9 cellular contexts compared by ENCODE assay signal in the genomic region with DNA sequence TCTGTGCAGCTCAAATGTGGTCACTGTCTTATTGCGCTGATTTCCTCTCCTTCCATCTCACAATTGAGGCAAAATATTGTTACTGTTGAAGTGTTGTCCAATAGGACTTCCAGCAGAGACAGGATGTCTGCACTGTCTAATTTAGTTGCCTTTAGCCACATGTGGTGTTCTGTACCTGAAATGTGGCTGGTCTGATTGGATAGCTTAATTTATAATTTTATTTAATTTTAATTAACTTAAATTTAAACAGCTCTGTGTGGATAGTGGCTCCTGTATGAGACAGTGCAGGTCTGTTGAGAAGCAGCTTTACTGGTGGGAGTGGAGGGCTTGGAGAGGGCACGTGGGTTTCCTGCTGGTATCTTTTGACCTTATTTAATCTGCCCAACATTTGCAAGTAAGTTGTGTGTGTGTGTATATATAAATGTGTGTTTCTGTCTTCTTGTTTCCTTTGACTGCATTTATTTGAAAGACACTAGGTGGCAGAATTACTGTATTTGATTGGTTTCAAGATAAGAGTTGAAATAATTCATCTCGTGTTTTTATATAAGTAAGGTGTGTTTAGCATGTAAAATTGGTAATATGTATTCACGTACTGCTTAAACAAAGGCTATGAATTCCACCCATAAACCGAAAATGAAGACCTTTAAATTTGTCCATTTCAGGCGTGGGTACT. TPM values are rescaled to one million over a fixed set of nuclear protein-coding genes. Genes with fewer than 3 reads are reported as not detected.
DNase-seq lines count a peak whose midpoint lies in the region; ATAC-seq, FAIRE-seq and TF ChIP-seq lines count a peak whose summit lies in the region.
"Had no signal": no experiment of that assay in that cellular context is flagged by ENCODE, and none has a peak within 500 bp of the region (broad histone marks: within the 10 kb centered on the region; RNA-seq: fewer than 3 reads in every experiment).

No MANE protein-coding gene starts in this region.

- no peak overlapping the region for H3K4me3 ChIP-seq in AG04450 (ENCODE audit: low read depth, low read length)

- no peak for DNase-seq in AG04450 (ENCODE audit: low read depth, low spot score)
- DNase-seq in GM19239 (ENCODE audit: insufficient read length, low spot score), result no peak
- DNase-seq in foreskin keratinocyte, result no peak
- no peak for DNase-seq in occipital lobe (lab: John Stamatoyannopoulos, UW)
- DNase-seq in NCI-H2107 (lab: John Stamatoyannopoulos, UW), result no peak

- H3K9me3 ChIP-seq in AG04450 (ENCODE audit: control insufficient read depth, insufficient read depth, low read length), result no peaks in the 10 kb centered on the region

- H3K27ac Mint-ChIP-seq in T-helper 1 cell treated with Interleukin-12 subunit alpha and Interleukin-12 subunit beta and Interleukin-4 antibody, amounts not matched to agents 30 μg/mL and 1 μg/mL, for 36 hours, result peak overlapping the region; percentile 68
- H3K27ac Mint-ChIP-seq: dendritic cell treated with granulocyte-macrophage colony-stimulating factor and Interleukin-4, amounts not matched to agents 40 ng/mL and 50 ng/mL, for 4 days had no signal

- ATAC-seq in foreskin keratinocyte (no peak), GM18502 (IDR thresholded peaks at IDR 0.05; ENCODE audit: poor library complexity, unreplicated experiment) (no peak), HG03280 (IDR thresholded peaks at IDR 0.05; ENCODE audit: unreplicated experiment) (no peak)

- CTCF ChIA-PET in AG04450 (lab: Charles Lee), result interaction anchor here (1.0 to 1.7 kb wide), 5 partner anchors 10 to 286 kb away, joined by 3 to 7 read pairs (median 3); no protein-coding TSS in a partner anchor

- peaks cover 34% of the 10 kb centered on the region for H3K36me3 Mint-ChIP-seq in T-helper 1 cell treated with Interleukin-12 subunit alpha and Interleukin-12 subunit beta and Interleukin-4 antibody, amounts not matched to agents 30 μg/mL and 1 μg/mL, for 36 hours (ENCODE audit: low read depth)

- H3K27me3 ChIP-seq in AG04450 (ENCODE audit: control insufficient read depth, insufficient read depth, low read length) (no peaks in the 10 kb centered on the region), foreskin keratinocyte (no peaks in the 10 kb centered on the region)

- H3K27ac ChIP-seq in AG04450 (ENCODE audit: low read depth, low read length), result no peak overlapping the region
- no peak overlapping the region for H3K27ac ChIP-seq in foreskin keratinocyte

- FAIRE-seq in GM19239 (lab: Jason Lieb, UNC), result peak; percentile 49

- POLR2A ChIA-PET in AG04450 (lab: Yijun Ruan, JAX), result no interaction called here

- TF ChIP-seq CTCF in AG04450 (IDR thresholded peaks at IDR 0.05; ENCODE audit: low read depth, low read length), result peak; percentile 44
- peak; percentile 54 for TF ChIP-seq CTCF in foreskin keratinocyte (conservative IDR thresholded peaks at IDR 0.05)

- peaks cover 43% of the 10 kb centered on the region for H3K4me1 Mint-ChIP-seq in T-helper 1 cell treated with Interleukin-12 subunit alpha and Interleukin-12 subunit beta and Interleukin-4 antibody, amounts not matched to agents 30 μg/mL and 1 μg/mL, for 36 hours (ENCODE audit: low read depth)

- no peak overlapping the region for H3K4me3 Mint-ChIP-seq in T-helper 1 cell treated with Interleukin-12 subunit alpha and Interleukin-12 subunit beta and Interleukin-4 antibody, amounts not matched to agents 30 μg/mL and 1 μg/mL, for 36 hours
- H3K4me3 Mint-ChIP-seq: dendritic cell treated with granulocyte-macrophage colony-stimulating factor and Interleukin-4, amounts not matched to agents 40 ng/mL and 50 ng/mL, for 4 days had no signal

- peaks cover 5% of the 10 kb centered on the region for H3K4me1 ChIP-seq in foreskin keratinocyte

- H3K9me3 Mint-ChIP-seq in T-helper 1 cell treated with Interleukin-12 subunit alpha and Interleukin-12 subunit beta and Interleukin-4 antibody, amounts not matched to agents 30 μg/mL and 1 μg/mL, for 36 hours, result no peaks in the 10 kb centered on the region
- H3K9me3 Mint-ChIP-seq: dendritic cell treated with granulocyte-macrophage colony-stimulating factor and Interleukin-4, amounts not matched to agents 40 ng/mL and 50 ng/mL, for 4 days had no signal

- no peaks in the 10 kb centered on the region for H3K27me3 Mint-ChIP-seq in T-helper 1 cell treated with Interleukin-12 subunit alpha and Interleukin-12 subunit beta and Interleukin-4 antibody, amounts not matched to agents 30 μg/mL and 1 μg/mL, for 36 hours (ENCODE audit: low read depth)
- H3K27me3 Mint-ChIP-seq: dendritic cell treated with granulocyte-macrophage colony-stimulating factor and Interleukin-4, amounts not matched to agents 40 ng/mL and 50 ng/mL, for 4 days had no signal

RNA-seq across cellular contexts. Expression of gene MSANTD1, which starts 55.3 kb away (rescaled TPM):
- polyA plus RNA-seq in AG04450 (2011; rRNA removed), result 0.04 and 0.06 TPM in 2 replicates
- 0.14 TPM in 1 of 2 replicates, not detected in the other for polyA minus RNA-seq in AG04450 (2011; rRNA and poly(A)+ RNA removed)
- 0.07 TPM in 2 replicates for total RNA-seq in foreskin keratinocyte
- polyA plus RNA-seq in foreskin keratinocyte, result 0.02 and 0.04 TPM in 2 replicates
- total RNA-seq in occipital lobe, result 5.9 TPM
